10 cellular contexts compared by ENCODE assay signal in genomic region chr1:241605146-241605805, GRCh38. TPM values are rescaled to one million over a fixed set of nuclear protein-coding genes. Genes with fewer than 3 reads are reported as not detected.
A peak's percentile ranks its signal among the peaks of the same experiment; 100 is the strongest.
DNase-seq lines count a peak whose midpoint lies in the region; FAIRE-seq and TF ChIP-seq lines count a peak whose summit lies in the region.
"Had no signal": no experiment of that assay in that cellular context is flagged by ENCODE, and none has a peak within 500 bp of the region (broad histone marks: within the 10 kb centered on the region; RNA-seq: fewer than 3 reads in every experiment).

No MANE protein-coding gene starts in this region.

- H3K27me3 ChIP-seq in bronchial epithelial cell (ENCODE audit: control insufficient read depth, insufficient read depth, low read length) (no peaks in the 10 kb centered on the region), spleen (replicated peaks in 1 of 7) (no peaks in the 10 kb centered on the region)

- H3K4me3 ChIP-seq in NB4 (ENCODE audit: low read depth, low read length), result no peak overlapping the region
- H3K4me3 ChIP-seq in bronchial epithelial cell (ENCODE audit: low read depth, low read length), result no peak overlapping the region
- no peak overlapping the region for H3K4me3 ChIP-seq in spleen

- peaks cover 0 to 13% (median 4%) of the 10 kb centered on the region in 6 donors for H3K4me1 ChIP-seq in spleen

- FAIRE-seq in GM12891 (lab: Jason Lieb, UNC) (peak; percentile 72), bronchial epithelial cell (lab: Jason Lieb, UNC) (no peak)

- peaks cover 40% of the 10 kb centered on the region for H3K36me3 Mint-ChIP-seq in nephron progenitor cell (ENCODE audit: low read depth)
- H3K36me3 Mint-ChIP-seq in mesothelial cell of epicardium, result peaks cover 13% of the 10 kb centered on the region

- TF ChIP-seq POLR2A in GM12891 (IDR thresholded peaks at IDR 0.05; ENCODE audit: low read depth, low read length) (no peak), NB4 (IDR thresholded peaks at IDR 0.05; ENCODE audit: extremely low read depth, insufficient read length) (no peak), spleen (IDR thresholded peaks at IDR 0.05) (no peak)

- TF ChIP-seq CTCF in NB4 (IDR thresholded peaks at IDR 0.05; ENCODE audit: low read depth, low read length), result peak; percentile 36
- TF ChIP-seq CTCF in bronchial epithelial cell (IDR thresholded peaks at IDR 0.05; ENCODE audit: insufficient read depth, low read length, severe bottlenecking), result peak; percentile 26
- peak; percentile 37 for TF ChIP-seq CTCF in nephron progenitor cell (IDR thresholded peaks at IDR 0.05)
- no peak for TF ChIP-seq CTCF in mesothelial cell of epicardium (IDR thresholded peaks at IDR 0.05; ENCODE audit: unreplicated experiment)
- TF ChIP-seq CTCF in spleen (IDR thresholded peaks at IDR 0.05 in 8 of 11, conservative IDR thresholded peaks at IDR 0.05 in 3 of 11), result no peak

- 75 to 88% (median 79%) methylated on average over 9 of the region's 9 CpGs for WGBS in spleen, 5 donors

- no peak overlapping the region for H3K4me3 Mint-ChIP-seq in nephron progenitor cell
- H3K4me3 Mint-ChIP-seq in mesothelial cell of epicardium, result no peak overlapping the region
- H3K4me3 Mint-ChIP-seq: activated CD4-positive, alpha-beta T cell treated with anti-CD3 and anti-CD28 coated beads, Interleukin-2, amount 10 ng/mL, durations not matched to agents 24 days and 14 days had no signal

- H3K27me3 Mint-ChIP-seq in nephron progenitor cell (ENCODE audit: low read depth, poor library complexity) (no peaks in the 10 kb centered on the region), mesothelial cell of epicardium (ENCODE audit: low read depth) (no peaks in the 10 kb centered on the region)
- H3K27me3 Mint-ChIP-seq: activated CD4-positive, alpha-beta T cell treated with anti-CD3 and anti-CD28 coated beads, Interleukin-2, amount 10 ng/mL, durations not matched to agents 24 days and 14 days had no signal

- no peak overlapping the region for H3K27ac ChIP-seq in spleen

- DNase-seq in GM12891 (ENCODE audit: insufficient read length, low spot score) (no peak), NB4 (ENCODE audit: low read depth) (peak; percentile 43), bronchial epithelial cell (ENCODE audit: low read depth) (peak; percentile 56), nephron progenitor cell (no peak), mesothelial cell of epicardium (ENCODE audit: low spot score in 2 of 2, unreplicated experiment in 2 of 2) (no peak), spleen (no peak)
- no peak for DNase-seq in central memory CD4-positive, alpha-beta T cell
- DNase-seq: activated CD4-positive, alpha-beta T cell treated with anti-CD3 and anti-CD28 coated beads, Interleukin-2, amount 10 ng/mL, durations not matched to agents 24 days and 14 days; amygdala had no signal

- H3K9me3 Mint-ChIP-seq in nephron progenitor cell (no peaks in the 10 kb centered on the region), mesothelial cell of epicardium (no peaks in the 10 kb centered on the region)
- H3K9me3 Mint-ChIP-seq: activated CD4-positive, alpha-beta T cell treated with anti-CD3 and anti-CD28 coated beads, Interleukin-2, amount 10 ng/mL, durations not matched to agents 24 days and 14 days had no signal

- peaks cover 8% of the 10 kb centered on the region for H3K4me1 Mint-ChIP-seq in nephron progenitor cell
- H3K4me1 Mint-ChIP-seq in mesothelial cell of epicardium, result no peaks in the 10 kb centered on the region

- H3K27ac Mint-ChIP-seq in nephron progenitor cell (peak overlapping the region; percentile 80), mesothelial cell of epicardium (no peak overlapping the region)
- H3K27ac Mint-ChIP-seq: activated CD4-positive, alpha-beta T cell treated with anti-CD3 and anti-CD28 coated beads, Interleukin-2, amount 10 ng/mL, durations not matched to agents 24 days and 14 days had no signal

- intact Hi-C loops in spleen (cut with DNase I; ENCODE audit: low total_unique reads), result no loop called here

- H3K36me3 ChIP-seq in bronchial epithelial cell (ENCODE audit: control insufficient read depth, insufficient read depth, low read length) (peaks cover 2% of the 10 kb centered on the region), spleen (peaks cover 0 to 27% (median 0%) of the 10 kb centered on the region in 6 donors)

- no peaks in the 10 kb centered on the region for H3K9me3 ChIP-seq in spleen

TF ChIP-seq in GM12891, 5 proteins besides CTCF, POLR2A, EP300 and RAD21:
- TF ChIP-seq POLR2AphosphoS5 (IDR thresholded peaks at IDR 0.05; ENCODE audit: low read depth, low read length) (no peak), POU2F2 (IDR thresholded peaks at IDR 0.05; ENCODE audit: low read depth, low read length) (no peak)

RNA-seq across cellular contexts. Expression of gene CHML, which starts 34.9 kb away (rescaled TPM):
- polyA plus RNA-seq in GM12891 (2012; ENCODE audit: low read depth, missing spikeins), result 4.2 TPM
- 11.1 and 12.9 TPM in 2 replicates for total RNA-seq in bronchial epithelial cell
- 21.2 to 21.6 TPM (median 21.3 TPM) in 3 replicates for total RNA-seq in mesothelial cell of epicardium
- 10 to 100 TPM in 6 of 7 donors, 1 to 10 TPM in 1; 8.3 to 14.2 (median 11.2) TPM for total RNA-seq in spleen
- polyA plus RNA-seq in spleen, result 1 to 10 TPM; 2.2 to 4.5 (median 3.0) TPM

RNA-seq across cellular contexts. Expression of gene OPN3, which starts 34.9 kb away (rescaled TPM):
- polyA plus RNA-seq in GM12891 (2012; ENCODE audit: low read depth, missing spikeins), result 6.5 TPM
- total RNA-seq in bronchial epithelial cell (14.7 and 23.8 TPM in 2 replicates), mesothelial cell of epicardium (14.4 to 15.1 TPM (median 14.6 TPM) in 3 replicates), spleen (10 to 100 TPM; 15.1 to 39.4 (median 19.6) TPM)
- polyA plus RNA-seq in spleen, result 10 to 100 TPM; 23.5 to 28.9 (median 25.7) TPM

RNA-seq across cellular contexts. Expression of gene WDR64, which starts 46.8 kb away (rescaled TPM):
- not detected for polyA plus RNA-seq in GM12891 (2012; ENCODE audit: low read depth, missing spikeins)
- total RNA-seq in bronchial epithelial cell (under 0.01 TPM in 1 of 2 replicates, not detected in the other), mesothelial cell of epicardium (0.47 TPM in 1 of 3 replicates, not detected in the others), spleen (under 1 TPM in 4 of 7 donors, not detected in 3; 0.26 to 0.55 (median 0.41) TPM)
- under 1 TPM; 0.03 to 0.07 (median 0.03) TPM for polyA plus RNA-seq in spleen
- total RNA-seq: activated CD4-positive, alpha-beta T cell treated with anti-CD3 and anti-CD28 coated beads, Interleukin-2, amount 10 ng/mL, durations not matched to agents 24 days and 14 days; omental fat pad had no signal

Comparison
In these comparisons a context has a peak if more than half of its experiments do, and no peak if none do; other contexts are left out.
1. DNase-seq: peak in NB4 (single experiment) and bronchial epithelial cell (single experiment); none in GM12891 (single experiment), nephron progenitor cell (single experiment), mesothelial cell of epicardium (0 of 2), central memory CD4-positive, alpha-beta T cell (single experiment) and spleen (single experiment).
2. CTCF ChIP-seq: peak in NB4 (single experiment), bronchial epithelial cell (single experiment) and nephron progenitor cell (single experiment); none in mesothelial cell of epicardium (single experiment) and spleen (0 of 11).